In the genomic region with DNA sequence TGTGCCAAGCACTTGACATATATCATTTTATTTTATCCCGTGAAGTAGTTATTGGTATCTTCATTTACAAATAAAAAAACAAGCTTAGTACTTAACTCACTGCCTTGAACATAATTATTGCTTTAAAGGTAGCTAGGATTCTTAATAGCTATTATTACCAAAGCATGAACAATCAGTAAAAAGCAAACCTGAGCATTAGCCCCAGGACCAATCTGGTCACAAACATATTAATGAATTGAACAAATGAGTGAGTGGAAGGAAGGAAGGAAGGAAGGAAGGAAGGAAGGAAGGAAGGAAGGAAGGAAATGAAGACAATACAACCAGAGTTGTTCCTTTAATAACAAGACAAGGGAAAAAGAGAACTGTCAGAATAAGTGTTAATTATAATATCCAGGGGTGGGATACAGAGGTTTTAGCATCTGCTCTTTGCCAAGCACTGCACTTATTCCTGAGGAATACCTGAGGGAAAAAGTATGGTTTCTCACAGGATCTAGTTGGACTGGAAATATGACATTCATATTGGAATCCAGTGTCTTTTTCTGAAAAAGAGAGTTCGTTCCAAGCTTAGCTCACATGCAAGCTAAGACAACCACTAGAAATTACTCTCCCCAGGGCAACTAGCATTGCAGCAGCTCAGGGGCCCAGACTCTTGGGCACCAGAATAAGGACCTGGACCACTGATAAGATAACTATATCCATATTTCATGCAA, we compare ENCODE assay signal across 3 cellular contexts.
"Had no signal": no experiment of that assay in that cellular context is flagged by ENCODE, and none has a peak within 500 bp of the region (broad histone marks: within the 10 kb centered on the region; RNA-seq: fewer than 3 reads in every experiment).

No MANE protein-coding gene starts in this region.

- ATAC-seq: GM12878 had no signal

- DNase-seq: GDM1, GF-D8 had no signal

- H3K4me3 ChIP-seq: GM12878 had no signal
